ENCODE assay signal across 14 cellular contexts in the genomic region with DNA sequence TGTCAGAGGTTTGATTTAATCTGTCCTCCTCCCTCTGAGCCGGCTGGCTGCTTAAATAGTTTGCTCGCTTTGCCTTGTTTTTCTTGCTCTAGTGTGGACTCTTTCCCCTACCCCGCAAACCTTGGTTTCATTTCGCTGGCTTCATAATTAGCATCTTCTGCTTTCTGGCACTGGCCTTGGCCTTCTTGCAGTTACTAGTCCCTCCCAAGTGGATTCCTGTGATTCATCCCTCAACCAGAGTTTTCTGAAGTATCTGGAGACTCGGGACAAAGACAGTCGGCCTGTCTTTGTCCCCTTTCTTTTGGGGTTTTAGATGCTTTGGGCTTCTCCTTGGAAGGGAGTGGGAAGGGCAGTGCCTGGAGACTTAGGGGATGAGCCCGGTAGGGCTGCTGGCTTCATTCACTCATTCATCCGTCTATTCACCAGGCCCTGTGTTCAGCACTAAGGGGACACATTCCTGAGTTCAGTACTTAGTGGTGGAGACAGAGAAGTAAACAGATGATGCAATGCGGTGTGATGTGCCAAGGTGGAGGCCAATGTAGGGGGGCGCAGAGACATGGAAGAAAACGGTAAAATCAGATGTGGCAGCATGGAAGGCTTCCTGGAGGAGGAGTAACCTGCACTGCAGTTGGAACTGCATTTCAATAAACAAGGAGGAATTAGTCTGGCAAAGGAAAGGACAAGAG. TPM values are rescaled to one million over a fixed set of nuclear protein-coding genes. Genes with fewer than 3 reads are reported as not detected.
A peak's percentile ranks its signal among the peaks of the same experiment; 100 is the strongest.
DNase-seq lines count a peak whose midpoint lies in the region; ATAC-seq and TF ChIP-seq lines count a peak whose summit lies in the region.
"Had no signal": no experiment of that assay in that cellular context is flagged by ENCODE, and none has a peak within 500 bp of the region (broad histone marks: within the 10 kb centered on the region; RNA-seq: fewer than 3 reads in every experiment).

No MANE protein-coding gene starts in this region.

- H3K4me3 Mint-ChIP-seq in activated T-cell treated with anti-CD3 and anti-CD28 coated beads, Interleukin-2, amount 50 U/mL, for 72 hours, result no peak overlapping the region
- H3K4me3 Mint-ChIP-seq: activated naive CD8-positive, alpha-beta T cell treated with anti-CD3 and anti-CD28 coated beads, Interleukin-2, amount 10 ng/mL, durations not matched to agents 7 days and 5 days; naive B cell had no signal

- no peak overlapping the region for H3K27ac Mint-ChIP-seq in activated T-cell treated with anti-CD3 and anti-CD28 coated beads, Interleukin-2, amount 50 U/mL, for 72 hours
- H3K27ac Mint-ChIP-seq: activated naive CD8-positive, alpha-beta T cell treated with anti-CD3 and anti-CD28 coated beads, Interleukin-2, amount 10 ng/mL, durations not matched to agents 7 days and 5 days; naive B cell had no signal

- H3K27me3 Mint-ChIP-seq in activated T-cell treated with anti-CD3 and anti-CD28 coated beads, Interleukin-2, amount 50 U/mL, for 72 hours (ENCODE audit: low read depth), result peaks cover 6% of the 10 kb centered on the region

- H3K4me3 ChIP-seq in SK-N-SH (ENCODE audit: low read depth in 2 of 2, low read length in 1 of 2), result no peak overlapping the region
- peak overlapping the region; percentile 54 for H3K4me3 ChIP-seq in adipocyte (ENCODE audit: low read length)
- no peak overlapping the region for H3K4me3 ChIP-seq in gastroesophageal sphincter
- H3K4me3 ChIP-seq in thyroid gland (replicated peaks in 1 of 3), result no peak overlapping the region
- H3K4me3 ChIP-seq: sigmoid colon had no signal

- CTCF ChIA-PET in SK-N-SH (lab: Yijun Ruan, JAX), result interaction anchor here (1.4 kb wide), 1 partner anchor 397 kb away, joined by 3 read pairs; no protein-coding TSS in a partner anchor

- no peaks in the 10 kb centered on the region for H3K9me2 ChIP-seq in SK-N-SH

- H3K4me2 ChIP-seq in SK-N-SH, result no peak overlapping the region

- H4K20me1 ChIP-seq in SK-N-SH (ENCODE audit: insufficient read depth), result no peaks in the 10 kb centered on the region

- no peaks in the 10 kb centered on the region for H3K9me3 ChIP-seq in SK-N-SH
- H3K9me3 ChIP-seq in adipocyte (ENCODE audit: control insufficient read depth, low read length), result no peaks in the 10 kb centered on the region
- H3K9me3 ChIP-seq in gastroesophageal sphincter, result no peaks in the 10 kb centered on the region
- H3K9me3 ChIP-seq in thyroid gland, result no peaks in the 10 kb centered on the region
- H3K9me3 ChIP-seq: sigmoid colon had no signal

- intact Hi-C loops in thyroid gland (cut with DNase I), result no loop called here

- no peaks in the 10 kb centered on the region for H3F3A ChIP-seq in SK-N-SH (replicated peaks; ENCODE audit: insufficient read depth)

- POLR2A ChIA-PET in SK-N-SH (lab: Yijun Ruan, JAX), result no interaction called here

- H3K9ac ChIP-seq in SK-N-SH (no peak overlapping the region), adipocyte (ENCODE audit: low read length) (peak overlapping the region; percentile 5)

- no peak for TF ChIP-seq RAD21 in SK-N-SH (IDR thresholded peaks at IDR 0.05; ENCODE audit: low read length)

- H3K9me3 Mint-ChIP-seq in activated T-cell treated with anti-CD3 and anti-CD28 coated beads, Interleukin-2, amount 50 U/mL, for 72 hours, result no peaks in the 10 kb centered on the region
- H3K9me3 Mint-ChIP-seq: activated naive CD8-positive, alpha-beta T cell treated with anti-CD3 and anti-CD28 coated beads, Interleukin-2, amount 10 ng/mL, durations not matched to agents 7 days and 5 days had no signal

- no peaks in the 10 kb centered on the region for H3K36me3 Mint-ChIP-seq in activated T-cell treated with anti-CD3 and anti-CD28 coated beads, Interleukin-2, amount 50 U/mL, for 72 hours (ENCODE audit: insufficient read depth in 2 of 2)
- H3K36me3 Mint-ChIP-seq: activated naive CD8-positive, alpha-beta T cell treated with anti-CD3 and anti-CD28 coated beads, Interleukin-2, amount 10 ng/mL, durations not matched to agents 7 days and 5 days; naive B cell had no signal

- H3K36me3 ChIP-seq in SK-N-SH (replicated peaks in 1 of 2; ENCODE audit: control insufficient read depth in 1 of 2, insufficient read depth in 2 of 2, low read length in 1 of 2) (no peaks in the 10 kb centered on the region), adipocyte (ENCODE audit: control insufficient read depth, insufficient read depth, low read length, severe bottlenecking) (no peaks in the 10 kb centered on the region), gastroesophageal sphincter (no peaks in the 10 kb centered on the region), thyroid gland (no peaks in the 10 kb centered on the region)
- H3K36me3 ChIP-seq: sigmoid colon had no signal

- H2AFZ ChIP-seq in SK-N-SH (ENCODE audit: low read depth), result no peak overlapping the region

- no peaks in the 10 kb centered on the region for H3K79me2 ChIP-seq in SK-N-SH (ENCODE audit: insufficient read depth)

- WGBS in SK-N-SH (ENCODE audit: low lambda C conversion rate), result 74% methylated on average over 11 of the region's 11 CpGs
- WGBS in gastroesophageal sphincter (ENCODE audit: low coverage in 1 of 2), 2 donors, result 46 to 47% methylated on average over 5 to 10 of the region's 11 CpGs
- 36 to 37% methylated on average over 11 of the region's 11 CpGs for WGBS in thyroid gland, 2 donors

- TF ChIP-seq CTCF in SK-N-SH (IDR thresholded peaks at IDR 0.05), result no peak
- no peak for TF ChIP-seq CTCF in gastroesophageal sphincter (IDR thresholded peaks at IDR 0.05)
- no peak for TF ChIP-seq CTCF in thyroid gland (IDR thresholded peaks at IDR 0.05)

- H3K27ac ChIP-seq in SK-N-SH (ENCODE audit: low read depth in 2 of 2, low read length in 1 of 2) (no peak overlapping the region), gastroesophageal sphincter (no peak overlapping the region), thyroid gland (peak overlapping the region in 2 of 3 donors; percentile 36 to 53)
- H3K27ac ChIP-seq: 22Rv1, dorsolateral prefrontal cortex, sigmoid colon had no signal

- TF ChIP-seq EP300 in SK-N-SH (IDR thresholded peaks at IDR 0.05; ENCODE audit: borderline replicate concordance in 1 of 2, low read depth in 1 of 2, low read length in 1 of 2) (no peak), gastroesophageal sphincter (IDR thresholded peaks at IDR 0.05) (no peak)

- peak; percentile 19; the same call in 2 of the 3 replicates for ATAC-seq in SK-N-SH treated with all-trans-retinoic acid at 6 μM for 48 hours
- peak; percentile 39 for ATAC-seq in gastroesophageal sphincter
- ATAC-seq in activated T-cell treated with anti-CD3 and anti-CD28 coated beads, Interleukin-2, amount 50 U/mL, for 72 hours (replicated peaks in 1 of 2), result no peak

- TF ChIP-seq POLR2A in gastroesophageal sphincter (IDR thresholded peaks at IDR 0.05), result no peak
- TF ChIP-seq POLR2A in thyroid gland (IDR thresholded peaks at IDR 0.05), result no peak

- peaks cover 5% of the 10 kb centered on the region for H3K4me1 Mint-ChIP-seq in activated T-cell treated with anti-CD3 and anti-CD28 coated beads, Interleukin-2, amount 50 U/mL, for 72 hours (ENCODE audit: low read depth)
- H3K4me1 Mint-ChIP-seq: activated naive CD8-positive, alpha-beta T cell treated with anti-CD3 and anti-CD28 coated beads, Interleukin-2, amount 10 ng/mL, durations not matched to agents 7 days and 5 days had no signal

- peaks cover 0 to 2% of the 10 kb centered on the region in 2 experiments; a peak in 1 of 4 replicates for H3K4me1 ChIP-seq in SK-N-SH (ENCODE audit: control insufficient read depth in 1 of 2, insufficient read depth in 2 of 2, low read depth in 1 of 2, low read length in 1 of 2)
- peaks cover 12% of the 10 kb centered on the region for H3K4me1 ChIP-seq in adipocyte (ENCODE audit: control insufficient read depth, insufficient read depth, low read length)
- peaks cover 0 to 4% (median 0%) of the 10 kb centered on the region in 3 donors for H3K4me1 ChIP-seq in gastroesophageal sphincter
- peaks cover 14 to 15% of the 10 kb centered on the region in 2 donors for H3K4me1 ChIP-seq in thyroid gland

- no peak for DNase-seq in SK-N-SH
- DNase-seq in adipocyte (ENCODE audit: low read depth), result peak; percentile 66
- DNase-seq in thyroid gland, result peak; percentile 44 to 48
- DNase-seq in NCI-H1417 treated with DMSO at 0.1 percent for 48 hours (lab: John Stamatoyannopoulos, UW), result no peak
- DNase-seq in activated T-cell treated with anti-CD3 and anti-CD28 coated beads, Interleukin-2, amount 50 U/mL, for 72 hours, result no peak
- no peak for DNase-seq in middle frontal gyrus (ENCODE audit: extremely low spot score, low spot score)
- DNase-seq: activated naive CD8-positive, alpha-beta T cell treated with anti-CD3 and anti-CD28 coated beads, Interleukin-2, amount 10 ng/mL, durations not matched to agents 7 days and 5 days; DMS153; dorsolateral prefrontal cortex; naive B cell; sigmoid colon had no signal

- H3K27me3 ChIP-seq in SK-N-SH (ENCODE audit: insufficient read depth), result peaks cover 10% of the 10 kb centered on the region
- peaks cover 9% of the 10 kb centered on the region for H3K27me3 ChIP-seq in adipocyte (replicated peaks; ENCODE audit: control insufficient read depth, insufficient read depth, low read length)
- peaks cover 44% of the 10 kb centered on the region for H3K27me3 ChIP-seq in gastroesophageal sphincter
- no peaks in the 10 kb centered on the region for H3K27me3 ChIP-seq in thyroid gland
- H3K27me3 ChIP-seq: dorsolateral prefrontal cortex had no signal

TF ChIP-seq in SK-N-SH treated with all-trans-retinoic acid at 6 μM for 48 hours, 23 proteins besides CTCF, POLR2A, EP300 and RAD21:
- TF ChIP-seq ZFP3 (CRISPR knock-in tag; IDR thresholded peaks at IDR 0.05) (no peak), SNAI2 (CRISPR knock-in tag; IDR thresholded peaks at IDR 0.05) (no peak), ZNF565 (CRISPR knock-in tag; conservative IDR thresholded peaks at IDR 0.05; ENCODE audit: low read depth) (no peak)
TF ChIP-seq in SK-N-SH treated with all-trans-retinoic acid at 6 μM for 48 hours: peak in this region for 0.

TF ChIP-seq in SK-N-SH, 30 proteins besides CTCF, POLR2A, EP300 and RAD21 (continues in another document):
- TF ChIP-seq CHD2 (IDR thresholded peaks at IDR 0.05; ENCODE audit: low read length, partially characterized antibody) (no peak), JUND (IDR thresholded peaks at IDR 0.05) (no peak), MXI1 (IDR thresholded peaks at IDR 0.05; ENCODE audit: low read depth, low read length) (no peak)
- TF ChIP-seq, protein P1, sequence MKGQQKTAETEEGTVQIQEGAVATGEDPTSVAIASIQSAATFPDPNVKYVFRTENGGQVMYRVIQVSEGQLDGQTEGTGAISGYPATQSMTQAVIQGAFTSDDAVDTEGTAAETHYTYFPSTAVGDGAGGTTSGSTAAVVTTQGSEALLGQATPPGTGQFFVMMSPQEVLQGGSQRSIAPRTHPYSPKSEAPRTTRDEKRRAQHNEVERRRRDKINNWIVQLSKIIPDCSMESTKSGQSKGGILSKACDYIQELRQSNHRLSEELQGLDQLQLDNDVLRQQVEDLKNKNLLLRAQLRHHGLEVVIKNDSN (IDR thresholded peaks at IDR 0.05; ENCODE audit: borderline replicate concordance, low read depth), result no peak

RNA-seq across cellular contexts. Expression of a gene that starts 21.1 kb away (rescaled TPM):
- polyA plus RNA-seq in SK-N-SH (2012; rRNA removed), result 0.02 and 0.03 TPM in 2 replicates
- polyA plus RNA-seq in SK-N-SH (2012; cell fraction: cytosol; rRNA removed), result 0.01 and 0.04 TPM in 2 replicates
- 0.04 TPM in 2 replicates for polyA plus RNA-seq in SK-N-SH (2012; cell fraction: nucleus; rRNA removed)
- total RNA-seq in gastroesophageal sphincter (under 1 TPM; under 0.01 to 0.69 (median 0.25) TPM), thyroid gland (1 to 10 TPM in 2 of 4 donors, under 1 TPM in 2; 0.54 to 3.7 (median 0.99) TPM)
- total RNA-seq in activated T-cell treated with anti-CD3 and anti-CD28 coated beads, Interleukin-2, amount 50 U/mL, for 72 hours, result under 1 TPM in 1 of 2 donors, not detected in 1; 0.12 TPM
- total RNA-seq: activated naive CD8-positive, alpha-beta T cell treated with anti-CD3 and anti-CD28 coated beads, Interleukin-2, amount 10 ng/mL, durations not matched to agents 7 days and 5 days had no signal

Comparison
In these comparisons a context has a peak if more than half of its experiments do, and no peak if none do; other contexts are left out.
1. ATAC-seq: peak in SK-N-SH treated with all-trans-retinoic acid at 6 μM for 48 hours (single experiment) and gastroesophageal sphincter (single experiment); none in activated T-cell treated with anti-CD3 and anti-CD28 coated beads, Interleukin-2, amount 50 U/mL, for 72 hours (0 of 2).
2. DNase-seq: peak in adipocyte (single experiment) and thyroid gland (2 of 2); none in SK-N-SH (single experiment), NCI-H1417 treated with DMSO at 0.1 percent for 48 hours (single experiment), activated T-cell treated with anti-CD3 and anti-CD28 coated beads, Interleukin-2, amount 50 U/mL, for 72 hours (0 of 2) and middle frontal gyrus (single experiment).
3. H3K27ac ChIP-seq: peak in thyroid gland (2 of 3); none in SK-N-SH (0 of 2) and gastroesophageal sphincter (0 of 4).